17 cellular contexts compared by ENCODE assay signal in the genomic region with DNA sequence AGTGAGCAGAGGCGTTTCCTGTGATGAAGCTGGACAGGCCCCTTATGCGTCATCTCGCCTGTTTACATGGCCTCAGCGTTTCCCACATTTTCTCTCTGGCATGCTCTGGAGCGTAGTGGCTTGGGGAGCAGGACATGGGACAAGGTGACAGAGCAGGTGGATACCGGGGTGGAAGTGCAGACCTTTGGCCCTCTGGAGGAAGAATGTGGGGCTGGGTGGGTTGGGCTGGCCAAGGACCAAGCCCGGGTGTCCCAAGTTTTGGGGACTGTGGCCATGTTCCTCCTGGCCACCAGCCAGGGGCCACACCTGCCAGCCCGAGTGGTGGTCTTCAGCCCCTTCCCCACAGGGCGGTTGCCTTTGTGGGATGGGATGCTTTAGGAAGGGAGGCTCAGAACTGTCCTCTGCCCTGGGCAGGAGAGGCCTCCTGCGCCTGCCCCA.
A peak's percentile ranks its signal among the peaks of the same experiment; 100 is the strongest.
DNase-seq lines count a peak whose midpoint lies in the region; TF ChIP-seq lines count a peak whose summit lies in the region.
"Had no signal": no experiment of that assay in that cellular context is flagged by ENCODE, and none has a peak within 500 bp of the region (broad histone marks: within the 10 kb centered on the region; RNA-seq: fewer than 3 reads in every experiment).

No MANE protein-coding gene starts in this region.

- no peaks in the 10 kb centered on the region for H3K27me3 Mint-ChIP-seq in activated CD4-positive, alpha-beta memory T cell treated with anti-CD3 and anti-CD28 coated beads, Interleukin-2, amount 10 ng/mL, durations not matched to agents 7 days and 5 days

- peaks cover 6% of the 10 kb centered on the region for H3K9me3 Mint-ChIP-seq in activated CD4-positive, alpha-beta memory T cell treated with anti-CD3 and anti-CD28 coated beads, Interleukin-2, amount 10 ng/mL, durations not matched to agents 7 days and 5 days

- no peak overlapping the region for H3K4me3 Mint-ChIP-seq in activated CD4-positive, alpha-beta memory T cell treated with anti-CD3 and anti-CD28 coated beads, Interleukin-2, amount 10 ng/mL, durations not matched to agents 7 days and 5 days

- TF ChIP-seq CTCF in lower leg skin (IDR thresholded peaks at IDR 0.05), result no peak

- DNase-seq in activated CD4-positive, alpha-beta T cell treated with anti-CD3 and anti-CD28 coated beads for 1 hour, result peak; percentile 1
- no peak for DNase-seq in activated CD4-positive, alpha-beta T cell treated with anti-CD3 and anti-CD28 coated beads, Interleukin-2, amount 50 U/mL, for 48 hours
- DNase-seq in activated CD4-positive, alpha-beta memory T cell treated with anti-CD3 and anti-CD28 coated beads, Interleukin-2, amount 10 ng/mL, durations not matched to agents 7 days and 5 days, result peak; percentile 5
- DNase-seq in lower leg skin (ENCODE audit: low spot score in 2 of 2), result peak; percentile 7 to 77
- peak; percentile 6 for DNase-seq in stimulated activated CD8-positive, alpha-beta memory T cell treated with anti-CD3 and anti-CD28 coated beads, Interleukin-4, amount 100 ng/mL, for 48 hours
- no peak for DNase-seq in NCI-H774 (lab: John Stamatoyannopoulos, UW)
- no peak for DNase-seq in stimulated activated CD4-positive, alpha-beta T cell treated with anti-CD3 and anti-CD28 coated beads, Interleukin-4, amount 100 ng/mL, for 24 hours
- DNase-seq in NCI-H1436 treated with DMSO at 0.1 percent for 48 hours (lab: John Stamatoyannopoulos, UW), result no peak
- DNase-seq: 8988T, DMS 273 treated with DMSO at 0.1 percent for 48 hours, GOT3, MM.1S, NCI-H1105 treated with DMSO at 0.1 percent for 48 hours, NCI-H187 treated with DMSO at 0.1 percent for 48 hours, NCI-H446 treated with DMSO at 0.1 percent for 48 hours, NCI-H82 had no signal

- CTCF ChIA-PET in activated CD4-positive, alpha-beta memory T cell treated with anti-CD3 and anti-CD28 coated beads, Interleukin-2, amount 10 ng/mL, durations not matched to agents 7 days and 5 days (lab: Charles Lee), result no interaction called here

- H3K4me3 ChIP-seq in lower leg skin (ENCODE audit: low read depth, poor library complexity, severe bottlenecking), result no peak overlapping the region
- H3K4me3 ChIP-seq: BLaER1 treated with 17β-estradiol and CSF1 and Interleukin-3, amounts not matched to agents 10 nM and 100 nM had no signal

- POLR2A ChIA-PET in activated CD4-positive, alpha-beta memory T cell treated with anti-CD3 and anti-CD28 coated beads, Interleukin-2, amount 10 ng/mL, durations not matched to agents 7 days and 5 days (lab: Charles Lee), result no interaction called here

- no peak overlapping the region for H3K27ac Mint-ChIP-seq in activated CD4-positive, alpha-beta memory T cell treated with anti-CD3 and anti-CD28 coated beads, Interleukin-2, amount 10 ng/mL, durations not matched to agents 7 days and 5 days

- no peaks in the 10 kb centered on the region for H3K36me3 Mint-ChIP-seq in activated CD4-positive, alpha-beta memory T cell treated with anti-CD3 and anti-CD28 coated beads, Interleukin-2, amount 10 ng/mL, durations not matched to agents 7 days and 5 days (ENCODE audit: low read depth)

- intact Hi-C loops in lower leg skin (cut with DNase I; ENCODE audit: low total_unique reads), result no loop called here

- H3K4me1 Mint-ChIP-seq in activated CD4-positive, alpha-beta memory T cell treated with anti-CD3 and anti-CD28 coated beads, Interleukin-2, amount 10 ng/mL, durations not matched to agents 7 days and 5 days, result no peaks in the 10 kb centered on the region

- no peak for TF ChIP-seq POLR2A in lower leg skin (IDR thresholded peaks at IDR 0.05)

- WGBS in lower leg skin, 2 donors, result 84 to 88% methylated on average over 10 of the region's 10 CpGs

Comparison
In these comparisons a context has a peak if more than half of its experiments do, and no peak if none do; other contexts are left out.
1. DNase-seq: peak in activated CD4-positive, alpha-beta T cell treated with anti-CD3 and anti-CD28 coated beads for 1 hour (single experiment), activated CD4-positive, alpha-beta memory T cell treated with anti-CD3 and anti-CD28 coated beads, Interleukin-2, amount 10 ng/mL, durations not matched to agents 7 days and 5 days (single experiment), lower leg skin (2 of 2) and stimulated activated CD8-positive, alpha-beta memory T cell treated with anti-CD3 and anti-CD28 coated beads, Interleukin-4, amount 100 ng/mL, for 48 hours (single experiment); none in activated CD4-positive, alpha-beta T cell treated with anti-CD3 and anti-CD28 coated beads, Interleukin-2, amount 50 U/mL, for 48 hours (0 of 2), NCI-H774 (single experiment), stimulated activated CD4-positive, alpha-beta T cell treated with anti-CD3 and anti-CD28 coated beads, Interleukin-4, amount 100 ng/mL, for 24 hours (single experiment) and NCI-H1436 treated with DMSO at 0.1 percent for 48 hours (single experiment).